Comparison of ENCODE assay signal across 23 cellular contexts in genomic region chr21:26550357-26550756, GRCh38. TPM values are rescaled to one million over a fixed set of nuclear protein-coding genes. Genes with fewer than 3 reads are reported as not detected.
DNase-seq lines count a peak whose midpoint lies in the region; ATAC-seq and TF ChIP-seq lines count a peak whose summit lies in the region.
"Had no signal": no experiment of that assay in that cellular context is flagged by ENCODE, and none has a peak within 500 bp of the region (broad histone marks: within the 10 kb centered on the region; RNA-seq: fewer than 3 reads in every experiment).

No MANE protein-coding gene starts in this region.

- H3K4me3 Mint-ChIP-seq in type B pancreatic cell = peak overlapping the region; percentile 7
- H3K4me3 Mint-ChIP-seq in activated CD4-positive, alpha-beta T cell treated with anti-CD3 and anti-CD28 coated beads, Interleukin-2, amount 10 ng/mL, durations not matched to agents 24 days and 14 days = no peak overlapping the region
- H3K4me3 Mint-ChIP-seq: activated B cell treated with CpG ODN at 0.5 μM for 24 hours; activated naive CD8-positive, alpha-beta T cell; B cell; HFFc6 had no signal

- H3K4me3 ChIP-seq in kidney epithelial cell (ENCODE audit: low read depth, low read length) = no peak overlapping the region
- H3K4me3 ChIP-seq: dorsolateral prefrontal cortex, hepatocyte, right lobe of liver, upper lobe of left lung had no signal

- H3K27ac Mint-ChIP-seq in type B pancreatic cell = peak overlapping the region; percentile 38
- H3K27ac Mint-ChIP-seq in activated CD4-positive, alpha-beta T cell treated with anti-CD3 and anti-CD28 coated beads, Interleukin-2, amount 10 ng/mL, durations not matched to agents 24 days and 14 days = no peak overlapping the region
- H3K27ac Mint-ChIP-seq: activated B cell treated with CpG ODN at 0.5 μM for 24 hours; activated naive CD8-positive, alpha-beta T cell; B cell; HFFc6 had no signal

- no peak for TF ChIP-seq RAD21 in Ishikawa (IDR thresholded peaks at IDR 0.05; ENCODE audit: low read depth)

- DNase-seq in dermis blood vessel endothelial cell (peak; percentile 13), kidney epithelial cell (ENCODE audit: low read depth) (peak; percentile 44), type B pancreatic cell (ENCODE audit: extremely low spot score, unreplicated experiment) (no peak)
- DNase-seq in activated CD4-positive, alpha-beta T cell treated with anti-CD3 and anti-CD28 coated beads, Interleukin-2, amount 10 ng/mL, durations not matched to agents 24 days and 14 days = no peak
- DNase-seq: activated B cell treated with CpG ODN at 0.5 μM for 24 hours; dorsolateral prefrontal cortex; HFFc6; KBM-7; MV-4-11; NCI-H1930; NCI-H446 treated with DMSO at 0.1 percent for 48 hours; nucleus accumbens; right lobe of liver; Right ventricle myocardium superior; stimulated activated naive CD4-positive, alpha-beta T cell treated with Interleukin-2 at 50 U/mL for 16 hours; upper lobe of left lung had no signal

- peaks cover 10% of the 10 kb centered on the region for H3K36me3 Mint-ChIP-seq in type B pancreatic cell
- H3K36me3 Mint-ChIP-seq in activated CD4-positive, alpha-beta T cell treated with anti-CD3 and anti-CD28 coated beads, Interleukin-2, amount 10 ng/mL, durations not matched to agents 24 days and 14 days (ENCODE audit: low read depth) = no peaks in the 10 kb centered on the region
- H3K36me3 Mint-ChIP-seq: activated naive CD8-positive, alpha-beta T cell had no signal

- TF ChIP-seq EP300 in Ishikawa (IDR thresholded peaks at IDR 0.05; ENCODE audit: borderline replicate concordance) = peak; percentile 83

- no peaks in the 10 kb centered on the region for H3K27me3 ChIP-seq in kidney epithelial cell (ENCODE audit: control insufficient read depth, insufficient read depth, low read length)
- H3K27me3 ChIP-seq: dorsolateral prefrontal cortex, hepatocyte, right lobe of liver, upper lobe of left lung had no signal

- no peaks in the 10 kb centered on the region for H3K36me3 ChIP-seq in kidney epithelial cell (ENCODE audit: control insufficient read depth, insufficient read depth, low read length)
- H3K36me3 ChIP-seq: right lobe of liver, upper lobe of left lung had no signal

- peaks cover 15% of the 10 kb centered on the region for H3K27me3 Mint-ChIP-seq in type B pancreatic cell
- H3K27me3 Mint-ChIP-seq in activated CD4-positive, alpha-beta T cell treated with anti-CD3 and anti-CD28 coated beads, Interleukin-2, amount 10 ng/mL, durations not matched to agents 24 days and 14 days = no peaks in the 10 kb centered on the region
- H3K27me3 Mint-ChIP-seq: activated B cell treated with CpG ODN at 0.5 μM for 24 hours, B cell had no signal

- ATAC-seq in HG03025 (IDR thresholded peaks at IDR 0.05; ENCODE audit: low FRiP score, unreplicated experiment) (no peak), HG02759 (IDR thresholded peaks at IDR 0.05; ENCODE audit: unreplicated experiment) (no peak)
- ATAC-seq: right lobe of liver had no signal

- TF ChIP-seq CTCF in kidney epithelial cell (IDR thresholded peaks at IDR 0.05; ENCODE audit: insufficient read depth, low read length, poor library complexity, severe bottlenecking) = no peak
- no peak for TF ChIP-seq CTCF in type B pancreatic cell (conservative IDR thresholded peaks at IDR 0.05)

- H3K4me1 Mint-ChIP-seq in type B pancreatic cell (ENCODE audit: unreplicated experiment) = peaks cover 20% of the 10 kb centered on the region
- H3K4me1 Mint-ChIP-seq in activated CD4-positive, alpha-beta T cell treated with anti-CD3 and anti-CD28 coated beads, Interleukin-2, amount 10 ng/mL, durations not matched to agents 24 days and 14 days = no peaks in the 10 kb centered on the region
- H3K4me1 Mint-ChIP-seq: activated B cell treated with CpG ODN at 0.5 μM for 24 hours, B cell had no signal

- H3K9me3 Mint-ChIP-seq in type B pancreatic cell = no peaks in the 10 kb centered on the region
- H3K9me3 Mint-ChIP-seq in activated CD4-positive, alpha-beta T cell treated with anti-CD3 and anti-CD28 coated beads, Interleukin-2, amount 10 ng/mL, durations not matched to agents 24 days and 14 days = no peaks in the 10 kb centered on the region
- H3K9me3 Mint-ChIP-seq: activated B cell treated with CpG ODN at 0.5 μM for 24 hours had no signal

- intact Hi-C loops in activated CD4-positive, alpha-beta T cell treated with anti-CD3 and anti-CD28 coated beads, Interleukin-2, amount 10 ng/mL, durations not matched to agents 24 days and 14 days (cut with micrococcal nuclease) = no loop called here

TF ChIP-seq in Ishikawa, 13 proteins besides CTCF, POLR2A, EP300 and RAD21:
- TF ChIP-seq, protein P1, sequence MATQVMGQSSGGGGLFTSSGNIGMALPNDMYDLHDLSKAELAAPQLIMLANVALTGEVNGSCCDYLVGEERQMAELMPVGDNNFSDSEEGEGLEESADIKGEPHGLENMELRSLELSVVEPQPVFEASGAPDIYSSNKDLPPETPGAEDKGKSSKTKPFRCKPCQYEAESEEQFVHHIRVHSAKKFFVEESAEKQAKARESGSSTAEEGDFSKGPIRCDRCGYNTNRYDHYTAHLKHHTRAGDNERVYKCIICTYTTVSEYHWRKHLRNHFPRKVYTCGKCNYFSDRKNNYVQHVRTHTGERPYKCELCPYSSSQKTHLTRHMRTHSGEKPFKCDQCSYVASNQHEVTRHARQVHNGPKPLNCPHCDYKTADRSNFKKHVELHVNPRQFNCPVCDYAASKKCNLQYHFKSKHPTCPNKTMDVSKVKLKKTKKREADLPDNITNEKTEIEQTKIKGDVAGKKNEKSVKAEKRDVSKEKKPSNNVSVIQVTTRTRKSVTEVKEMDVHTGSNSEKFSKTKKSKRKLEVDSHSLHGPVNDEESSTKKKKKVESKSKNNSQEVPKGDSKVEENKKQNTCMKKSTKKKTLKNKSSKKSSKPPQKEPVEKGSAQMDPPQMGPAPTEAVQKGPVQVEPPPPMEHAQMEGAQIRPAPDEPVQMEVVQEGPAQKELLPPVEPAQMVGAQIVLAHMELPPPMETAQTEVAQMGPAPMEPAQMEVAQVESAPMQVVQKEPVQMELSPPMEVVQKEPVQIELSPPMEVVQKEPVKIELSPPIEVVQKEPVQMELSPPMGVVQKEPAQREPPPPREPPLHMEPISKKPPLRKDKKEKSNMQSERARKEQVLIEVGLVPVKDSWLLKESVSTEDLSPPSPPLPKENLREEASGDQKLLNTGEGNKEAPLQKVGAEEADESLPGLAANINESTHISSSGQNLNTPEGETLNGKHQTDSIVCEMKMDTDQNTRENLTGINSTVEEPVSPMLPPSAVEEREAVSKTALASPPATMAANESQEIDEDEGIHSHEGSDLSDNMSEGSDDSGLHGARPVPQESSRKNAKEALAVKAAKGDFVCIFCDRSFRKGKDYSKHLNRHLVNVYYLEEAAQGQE (IDR thresholded peaks at IDR 0.05; ENCODE audit: low read depth) = no peak
- TF ChIP-seq NFIC (IDR thresholded peaks at IDR 0.05) (peak; percentile 57), TCF12 (IDR thresholded peaks at IDR 0.05; ENCODE audit: low read depth) (peak; percentile 78; the same call in 1 of the 2 replicates), FOXM1 (IDR thresholded peaks at IDR 0.05; ENCODE audit: borderline replicate concordance, low read depth) (no peak; the same call in 1 of the 2 replicates), TAF1 (IDR thresholded peaks at IDR 0.05; ENCODE audit: low read depth) (no peak), MAX (IDR thresholded peaks at IDR 0.05) (0 out of 2 replicates have a peak, but pooled peaks have one; percentile 19), TEAD4 (IDR thresholded peaks at IDR 0.05) (peak; percentile 53), CEBPB (IDR thresholded peaks at IDR 0.05) (peak; percentile 96)

RNA-seq across cellular contexts. Expression of gene CYYR1, which starts 22.7 kb away (rescaled TPM):
- total RNA-seq in dermis blood vessel endothelial cell (20.1 and 26.9 TPM in 2 replicates), kidney epithelial cell (6.2 and 6.4 TPM in 2 replicates), type B pancreatic cell (ENCODE audit: low replicate concordance) (5.2 and 21.6 TPM in 2 replicates)
- not detected in 2 replicates for total RNA-seq in activated CD4-positive, alpha-beta T cell treated with anti-CD3 and anti-CD28 coated beads, Interleukin-2, amount 10 ng/mL, durations not matched to agents 24 days and 14 days
- total RNA-seq: activated B cell treated with CpG ODN at 0.5 μM for 24 hours; B cell; HFFc6; T-helper 1 cell treated with Interleukin-12 subunit alpha and Interleukin-12 subunit beta and Interleukin-4 antibody, amounts not matched to agents 30 ng/mL and 1 ng/mL, for 36 hours had no signal

Comparison
In these comparisons a context has a peak if more than half of its experiments do, and no peak if none do; other contexts are left out.
1. DNase-seq: peak in dermis blood vessel endothelial cell (single experiment) and kidney epithelial cell (single experiment); none in type B pancreatic cell (single experiment) and activated CD4-positive, alpha-beta T cell treated with anti-CD3 and anti-CD28 coated beads, Interleukin-2, amount 10 ng/mL, durations not matched to agents 24 days and 14 days (single experiment).